9 cellular contexts compared by ENCODE assay signal in genomic region chrX:15750611-15751159, GRCh38. TPM values are rescaled to one million over a fixed set of nuclear protein-coding genes. Genes with fewer than 3 reads are reported as not detected.
DNase-seq lines count a peak whose midpoint lies in the region; ATAC-seq and TF ChIP-seq lines count a peak whose summit lies in the region.
"Had no signal": no experiment of that assay in that cellular context is flagged by ENCODE, and none has a peak within 500 bp of the region (broad histone marks: within the 10 kb centered on the region; RNA-seq: fewer than 3 reads in every experiment).

No MANE protein-coding gene starts in this region.

- POLR2A ChIA-PET in activated naive CD8-positive, alpha-beta T cell treated with anti-CD3 and anti-CD28 coated beads, Interleukin-2, amount 10 ng/mL, durations not matched to agents 7 days and 5 days (lab: Charles Lee): interaction anchor here (0.7 to 4.6 kb wide), 4 partner anchors 10 to 39 kb away, joined by 3 to 48 read pairs (median 4); partner anchors contain the start of genes CA5B and ZRSR2

- WGBS in tibial nerve, 2 donors: 29 to 67% methylated on average over 5 of the region's 5 CpGs

- H3K27ac ChIP-seq in tibial nerve: peak overlapping the region; percentile 1 to 90 (median 80)

- TF ChIP-seq CTCF in mesothelial cell of epicardium (IDR thresholded peaks at IDR 0.05; ENCODE audit: unreplicated experiment) (no peak), tibial nerve (IDR thresholded peaks at IDR 0.05) (no peak), Calu3 (IDR thresholded peaks at IDR 0.05; ENCODE audit: unreplicated experiment) (no peak)

- CTCF ChIA-PET in activated CD8-positive, alpha-beta memory T cell treated with anti-CD3 and anti-CD28 coated beads, Interleukin-2, amount 10 ng/mL, durations not matched to agents 7 days and 5 days (lab: Charles Lee): interaction anchor here (1.4 to 1.5 kb wide), 2 partner anchors 12 kb away, joined by 4 read pairs; partner anchors contain the start of gene CA5B
- CTCF ChIA-PET in Calu3 (lab: Charles Lee): no interaction called here

- H3K4me3 Mint-ChIP-seq in activated CD8-positive, alpha-beta memory T cell treated with anti-CD3 and anti-CD28 coated beads, Interleukin-2, amount 10 ng/mL, durations not matched to agents 7 days and 5 days: peak overlapping the region; percentile 55
- peak overlapping the region; percentile 73 for H3K4me3 Mint-ChIP-seq in activated naive CD8-positive, alpha-beta T cell treated with anti-CD3 and anti-CD28 coated beads, Interleukin-2, amount 10 ng/mL, durations not matched to agents 7 days and 5 days
- no peak overlapping the region for H3K4me3 Mint-ChIP-seq in mesothelial cell of epicardium
- no peak overlapping the region for H3K4me3 Mint-ChIP-seq in Calu3 (ENCODE audit: low read depth, unreplicated experiment)

- no peaks in the 10 kb centered on the region for H3K9me3 Mint-ChIP-seq in activated CD8-positive, alpha-beta memory T cell treated with anti-CD3 and anti-CD28 coated beads, Interleukin-2, amount 10 ng/mL, durations not matched to agents 7 days and 5 days (ENCODE audit: low read depth)
- no peaks in the 10 kb centered on the region for H3K9me3 Mint-ChIP-seq in activated naive CD8-positive, alpha-beta T cell treated with anti-CD3 and anti-CD28 coated beads, Interleukin-2, amount 10 ng/mL, durations not matched to agents 7 days and 5 days
- H3K9me3 Mint-ChIP-seq in mesothelial cell of epicardium (no peaks in the 10 kb centered on the region), Calu3 (ENCODE audit: low read depth, unreplicated experiment) (no peaks in the 10 kb centered on the region)

- H3K36me3 Mint-ChIP-seq in activated CD8-positive, alpha-beta memory T cell treated with anti-CD3 and anti-CD28 coated beads, Interleukin-2, amount 10 ng/mL, durations not matched to agents 7 days and 5 days: peaks cover 15% of the 10 kb centered on the region
- peaks cover 10% of the 10 kb centered on the region for H3K36me3 Mint-ChIP-seq in activated naive CD8-positive, alpha-beta T cell treated with anti-CD3 and anti-CD28 coated beads, Interleukin-2, amount 10 ng/mL, durations not matched to agents 7 days and 5 days
- H3K36me3 Mint-ChIP-seq in mesothelial cell of epicardium: peaks cover 9% of the 10 kb centered on the region
- no peaks in the 10 kb centered on the region for H3K36me3 Mint-ChIP-seq in Calu3 (ENCODE audit: insufficient read depth, unreplicated experiment)

- DNase-seq in activated CD8-positive, alpha-beta memory T cell treated with anti-CD3 and anti-CD28 coated beads, Interleukin-2, amount 10 ng/mL, durations not matched to agents 7 days and 5 days: peak; percentile 43
- DNase-seq in activated CD8-positive, alpha-beta memory T cell treated with anti-CD3 and anti-CD28 coated beads, Interleukin-2, amount 50 U/mL, for 4 hours: no peak
- peak; percentile 31 for DNase-seq in activated naive CD8-positive, alpha-beta T cell treated with anti-CD3 and anti-CD28 coated beads, Interleukin-2, amount 10 ng/mL, durations not matched to agents 7 days and 5 days
- no peak for DNase-seq in mesothelial cell of epicardium (ENCODE audit: low spot score in 2 of 2, unreplicated experiment in 2 of 2)
- DNase-seq in tibial nerve (ENCODE audit: low spot score in 2 of 2): no peak
- no peak for DNase-seq in stimulated activated CD4-positive, alpha-beta T cell treated with anti-CD3 and anti-CD28 coated beads, Interleukin-12 subunit alpha, Interleukin-12 subunit beta, amount 100 ng/mL, for 4 hours
- no peak for DNase-seq in Calu3
- DNase-seq in globus pallidus (ENCODE audit: low spot score): no peak
- DNase-seq: NCI-H1436 had no signal

- no peaks in the 10 kb centered on the region for H3K36me3 ChIP-seq in tibial nerve

- TF ChIP-seq EP300 in tibial nerve (IDR thresholded peaks at IDR 0.05): no peak

- BruUV-seq in Calu3 (replicated peaks; lab: Mats Ljungman, UMichigan): no TSS peak

- no peaks in the 10 kb centered on the region for H3K27me3 ChIP-seq in tibial nerve

- no peaks in the 10 kb centered on the region for H3K27me3 Mint-ChIP-seq in activated CD8-positive, alpha-beta memory T cell treated with anti-CD3 and anti-CD28 coated beads, Interleukin-2, amount 10 ng/mL, durations not matched to agents 7 days and 5 days
- H3K27me3 Mint-ChIP-seq in activated naive CD8-positive, alpha-beta T cell treated with anti-CD3 and anti-CD28 coated beads, Interleukin-2, amount 10 ng/mL, durations not matched to agents 7 days and 5 days: no peaks in the 10 kb centered on the region
- H3K27me3 Mint-ChIP-seq in mesothelial cell of epicardium (ENCODE audit: low read depth): no peaks in the 10 kb centered on the region
- no peaks in the 10 kb centered on the region for H3K27me3 Mint-ChIP-seq in Calu3 (ENCODE audit: unreplicated experiment)

- intact Hi-C loops in Calu3 (cut with micrococcal nuclease; ENCODE audit: unreplicated experiment): no loop called here

- peak; percentile 43 for ATAC-seq in activated CD8-positive, alpha-beta memory T cell treated with anti-CD3 and anti-CD28 coated beads, Interleukin-2, amount 10 ng/mL, durations not matched to agents 7 days and 5 days
- ATAC-seq in activated naive CD8-positive, alpha-beta T cell treated with anti-CD3 and anti-CD28 coated beads, Interleukin-2, amount 10 ng/mL, durations not matched to agents 7 days and 5 days (ENCODE audit: low read depth): peak; percentile 35

- no peak for TF ChIP-seq POLR2A in tibial nerve (IDR thresholded peaks at IDR 0.05)

- no peaks in the 10 kb centered on the region for H3K9me3 ChIP-seq in tibial nerve

- H3K27ac Mint-ChIP-seq in activated CD8-positive, alpha-beta memory T cell treated with anti-CD3 and anti-CD28 coated beads, Interleukin-2, amount 10 ng/mL, durations not matched to agents 7 days and 5 days: peak overlapping the region; percentile 97
- H3K27ac Mint-ChIP-seq in activated naive CD8-positive, alpha-beta T cell treated with anti-CD3 and anti-CD28 coated beads, Interleukin-2, amount 10 ng/mL, durations not matched to agents 7 days and 5 days: peak overlapping the region; percentile 93
- H3K27ac Mint-ChIP-seq in mesothelial cell of epicardium (peak overlapping the region; percentile 6), Calu3 (ENCODE audit: unreplicated experiment) (no peak overlapping the region)

- H3K4me1 ChIP-seq in tibial nerve: peaks cover 0 to 31% (median 12%) of the 10 kb centered on the region in 4 donors

- H3K4me3 ChIP-seq in tibial nerve: no peak overlapping the region

- H3K4me1 Mint-ChIP-seq in activated CD8-positive, alpha-beta memory T cell treated with anti-CD3 and anti-CD28 coated beads, Interleukin-2, amount 10 ng/mL, durations not matched to agents 7 days and 5 days: peaks cover 44% of the 10 kb centered on the region
- peaks cover 30% of the 10 kb centered on the region for H3K4me1 Mint-ChIP-seq in activated naive CD8-positive, alpha-beta T cell treated with anti-CD3 and anti-CD28 coated beads, Interleukin-2, amount 10 ng/mL, durations not matched to agents 7 days and 5 days
- H3K4me1 Mint-ChIP-seq in mesothelial cell of epicardium: peaks cover 55% of the 10 kb centered on the region
- peaks cover 8% of the 10 kb centered on the region for H3K4me1 Mint-ChIP-seq in Calu3 (ENCODE audit: low read depth, unreplicated experiment)

RNA-seq across cellular contexts. Expression of gene CA5B, which starts 12.6 kb away (rescaled TPM):
- total RNA-seq in activated CD8-positive, alpha-beta memory T cell treated with anti-CD3 and anti-CD28 coated beads, Interleukin-2, amount 10 ng/mL, durations not matched to agents 7 days and 5 days: 10 to 100 TPM in 1 of 2 experiments, 1 to 10 TPM in 1; 7.8 to 12.7 TPM
- total RNA-seq in activated naive CD8-positive, alpha-beta T cell treated with anti-CD3 and anti-CD28 coated beads, Interleukin-2, amount 10 ng/mL, durations not matched to agents 7 days and 5 days: 10 to 100 TPM; 18.5 to 23.4 TPM
- total RNA-seq in mesothelial cell of epicardium (24.0 to 25.3 TPM (median 24.7 TPM) in 3 replicates), tibial nerve (10 to 100 TPM in 3 of 4 donors, 1 to 10 TPM in 1; 9.6 to 17.6 (median 12.5) TPM), Calu3 (2022) (5.6 and 6.4 TPM in 2 replicates)

RNA-seq across cellular contexts. Expression of gene ZRSR2, which starts 39.6 kb away (rescaled TPM):
- 10 to 100 TPM; 18.0 to 20.1 TPM for total RNA-seq in activated CD8-positive, alpha-beta memory T cell treated with anti-CD3 and anti-CD28 coated beads, Interleukin-2, amount 10 ng/mL, durations not matched to agents 7 days and 5 days
- total RNA-seq in activated naive CD8-positive, alpha-beta T cell treated with anti-CD3 and anti-CD28 coated beads, Interleukin-2, amount 10 ng/mL, durations not matched to agents 7 days and 5 days: 10 to 100 TPM; 19.3 TPM
- total RNA-seq in mesothelial cell of epicardium: 20.4 to 22.4 TPM (median 21.5 TPM) in 3 replicates
- 10 to 100 TPM in 2 of 4 donors, 1 to 10 TPM in 2; 2.4 to 12.8 (median 9.3) TPM for total RNA-seq in tibial nerve
- 16.4 and 18.6 TPM in 2 replicates for total RNA-seq in Calu3 (2022)

Comparison
In these comparisons a context has a peak if more than half of its experiments do, and no peak if none do; other contexts are left out.
1. DNase-seq: peak in activated CD8-positive, alpha-beta memory T cell treated with anti-CD3 and anti-CD28 coated beads, Interleukin-2, amount 10 ng/mL, durations not matched to agents 7 days and 5 days (single experiment) and activated naive CD8-positive, alpha-beta T cell treated with anti-CD3 and anti-CD28 coated beads, Interleukin-2, amount 10 ng/mL, durations not matched to agents 7 days and 5 days (single experiment); none in activated CD8-positive, alpha-beta memory T cell treated with anti-CD3 and anti-CD28 coated beads, Interleukin-2, amount 50 U/mL, for 4 hours (single experiment), mesothelial cell of epicardium (0 of 2), tibial nerve (0 of 2), stimulated activated CD4-positive, alpha-beta T cell treated with anti-CD3 and anti-CD28 coated beads, Interleukin-12 subunit alpha, Interleukin-12 subunit beta, amount 100 ng/mL, for 4 hours (single experiment), Calu3 (single experiment) and globus pallidus (single experiment).
2. H3K4me3 Mint-ChIP-seq: peak in activated CD8-positive, alpha-beta memory T cell treated with anti-CD3 and anti-CD28 coated beads, Interleukin-2, amount 10 ng/mL, durations not matched to agents 7 days and 5 days (single experiment) and activated naive CD8-positive, alpha-beta T cell treated with anti-CD3 and anti-CD28 coated beads, Interleukin-2, amount 10 ng/mL, durations not matched to agents 7 days and 5 days (single experiment); none in mesothelial cell of epicardium (single experiment) and Calu3 (single experiment).